ENCODE assay signal across 19 cellular contexts in genomic region chr22:38740754-38741153, GRCh38. TPM values are rescaled to one million over a fixed set of nuclear protein-coding genes. Genes with fewer than 3 reads are reported as not detected.
A peak's percentile ranks its signal among the peaks of the same experiment; 100 is the strongest.
DNase-seq lines count a peak whose midpoint lies in the region; ATAC-seq and TF ChIP-seq lines count a peak whose summit lies in the region.
"Had no signal": no experiment of that assay in that cellular context is flagged by ENCODE, and none has a peak within 500 bp of the region (broad histone marks: within the 10 kb centered on the region; RNA-seq: fewer than 3 reads in every experiment).

No MANE protein-coding gene starts in this region.

- peak overlapping the region; percentile 24 for H3K27ac Mint-ChIP-seq in endothelial cell (ENCODE audit: unreplicated experiment)

- H3K9me3 ChIP-seq in right cardiac atrium (ENCODE audit: control insufficient read depth, low read length) (no peaks in the 10 kb centered on the region), WERI-Rb-1 (ENCODE audit: severe bottlenecking) (no peaks in the 10 kb centered on the region)
- H3K9me3 ChIP-seq: BE2C, right atrium auricular region, thoracic aorta had no signal

- TF ChIP-seq CTCF in WERI-Rb-1 (IDR thresholded peaks at IDR 0.05; ENCODE audit: low read depth, low read length) (peak; percentile 27; the same call in 1 of the 2 replicates), endothelial cell (IDR thresholded peaks at IDR 0.05; ENCODE audit: unreplicated experiment) (no peak)

- H3K4me3 ChIP-seq in right cardiac atrium (ENCODE audit: low read length) = no peak overlapping the region
- H3K4me3 ChIP-seq in WERI-Rb-1 (ENCODE audit: low read depth, low read length) = no peak overlapping the region
- H3K4me3 ChIP-seq: PC-9, right atrium auricular region, thoracic aorta had no signal

- H3K9me3 Mint-ChIP-seq in endothelial cell (ENCODE audit: unreplicated experiment) = no peaks in the 10 kb centered on the region
- H3K9me3 Mint-ChIP-seq: activated naive CD8-positive, alpha-beta T cell treated with anti-CD3 and anti-CD28 coated beads, Interleukin-2, amount 10 ng/mL, durations not matched to agents 7 days and 5 days; central memory CD8-positive, alpha-beta T cell; neural crest cell had no signal

- peaks cover 14% of the 10 kb centered on the region for H3K4me1 Mint-ChIP-seq in endothelial cell (ENCODE audit: unreplicated experiment)
- H3K4me1 Mint-ChIP-seq: neural crest cell had no signal

- H3K27me3 Mint-ChIP-seq in endothelial cell (ENCODE audit: unreplicated experiment) = peaks cover 4% of the 10 kb centered on the region
- H3K27me3 Mint-ChIP-seq: activated naive CD8-positive, alpha-beta T cell treated with anti-CD3 and anti-CD28 coated beads, Interleukin-2, amount 10 ng/mL, durations not matched to agents 7 days and 5 days; central memory CD8-positive, alpha-beta T cell had no signal

- WGBS in right cardiac atrium = 85% methylated on average over 8 of the region's 8 CpGs

- no peaks in the 10 kb centered on the region for H3K4me1 ChIP-seq in right cardiac atrium (ENCODE audit: control insufficient read depth, insufficient read depth, low read length)
- H3K4me1 ChIP-seq: BE2C, right atrium auricular region had no signal

- intact Hi-C loops in right cardiac atrium (cut with DNase I) = no loop called here
- intact Hi-C loops in cardiac septum (cut with DNase I) = no loop called here

- H3K27me3 ChIP-seq in right cardiac atrium (ENCODE audit: control insufficient read depth, insufficient read depth) = no peaks in the 10 kb centered on the region
- no peaks in the 10 kb centered on the region for H3K27me3 ChIP-seq in WERI-Rb-1 (ENCODE audit: insufficient read depth, low read depth, severe bottlenecking)
- H3K27me3 ChIP-seq: BE2C, right atrium auricular region had no signal

- H3K36me3 ChIP-seq in WERI-Rb-1 = peaks cover 96% of the 10 kb centered on the region

- DNase-seq in right cardiac atrium = peak; percentile 7 to 44 (median 25)
- no peak for DNase-seq in cardiac septum (ENCODE audit: low spot score)
- DNase-seq in WERI-Rb-1 = no peak
- no peak for DNase-seq in endothelial cell (ENCODE audit: low spot score)
- no peak for DNase-seq in NCI-H1092 treated with DMSO at 0.1 percent for 48 hours (lab: John Stamatoyannopoulos, UW)
- DNase-seq: activated naive CD8-positive, alpha-beta T cell treated with anti-CD3 and anti-CD28 coated beads, Interleukin-2, amount 10 ng/mL, durations not matched to agents 7 days and 5 days; BE2C; DND-41; Karpas-422; mammary epithelial cell; NCI-H146; NCI-H524 treated with DMSO at 0.1 percent for 48 hours; PC-9 had no signal

- H3K4me3 Mint-ChIP-seq in endothelial cell (ENCODE audit: unreplicated experiment) = no peak overlapping the region
- H3K4me3 Mint-ChIP-seq: activated naive CD8-positive, alpha-beta T cell treated with anti-CD3 and anti-CD28 coated beads, Interleukin-2, amount 10 ng/mL, durations not matched to agents 7 days and 5 days; central memory CD8-positive, alpha-beta T cell; neural crest cell had no signal

- H3K27ac ChIP-seq in right cardiac atrium (ENCODE audit: low read length) (no peak overlapping the region), WERI-Rb-1 (no peak overlapping the region), temporal lobe (ENCODE audit: low read depth, low read length) (peak overlapping the region; percentile 99)
- H3K27ac ChIP-seq: PC-9, right atrium auricular region had no signal

- peaks cover 46% of the 10 kb centered on the region for H3K36me3 Mint-ChIP-seq in endothelial cell (ENCODE audit: low read depth, unreplicated experiment)

- ATAC-seq in right cardiac atrium (no peak), GM21447 (IDR thresholded peaks at IDR 0.05; ENCODE audit: unreplicated experiment) (no peak)

RNA-seq across cellular contexts. Expression of gene SUN2, which starts 15.0 kb away (rescaled TPM):
- total RNA-seq in right cardiac atrium (100 to 1,000 TPM; 103 to 123 (median 116) TPM), cardiac septum (130 TPM), endothelial cell (ENCODE audit: unreplicated experiment) (74.4 TPM), temporal lobe (77.9 TPM)
- 61.7 TPM for polyA plus RNA-seq in right cardiac atrium

RNA-seq across cellular contexts. Expression of gene GTPBP1, which starts 35.0 kb away (rescaled TPM):
- 10 to 100 TPM; 29.1 to 34.5 (median 30.9) TPM for total RNA-seq in right cardiac atrium
- 19.1 TPM for polyA plus RNA-seq in right cardiac atrium
- total RNA-seq in cardiac septum = 34.3 TPM
- total RNA-seq in endothelial cell (ENCODE audit: unreplicated experiment) = 44.5 TPM
- total RNA-seq in temporal lobe = 28.5 TPM

RNA-seq across cellular contexts. Expression of gene JOSD1, which starts 40.0 kb away (rescaled TPM):
- total RNA-seq in right cardiac atrium (10 to 100 TPM; 21.4 to 28.6 (median 22.5) TPM), cardiac septum (24.0 TPM), endothelial cell (ENCODE audit: unreplicated experiment) (49.6 TPM), temporal lobe (44.5 TPM)
- 14.3 TPM for polyA plus RNA-seq in right cardiac atrium

RNA-seq across cellular contexts. Expression of gene DNAL4, which starts 53.2 kb away (rescaled TPM):
- total RNA-seq in right cardiac atrium (10 to 100 TPM; 10.7 to 13.7 (median 12.7) TPM), cardiac septum (8.1 TPM), endothelial cell (ENCODE audit: unreplicated experiment) (20.2 TPM), temporal lobe (17.7 TPM)
- polyA plus RNA-seq in right cardiac atrium = 14.7 TPM

RNA-seq across cellular contexts. Expression of gene TOMM22, which starts 59.0 kb away (rescaled TPM):
- total RNA-seq in right cardiac atrium = 10 to 100 TPM; 57.8 to 67.3 (median 59.9) TPM
- 41.0 TPM for polyA plus RNA-seq in right cardiac atrium
- 55.7 TPM for total RNA-seq in cardiac septum
- total RNA-seq in endothelial cell (ENCODE audit: unreplicated experiment) = 108 TPM
- 31.0 TPM for total RNA-seq in temporal lobe

Comparison
In these comparisons a context has a peak if more than half of its experiments do, and no peak if none do; other contexts are left out.
1. DNase-seq: peak in right cardiac atrium (3 of 3); none in cardiac septum (single experiment), WERI-Rb-1 (single experiment), endothelial cell (single experiment) and NCI-H1092 treated with DMSO at 0.1 percent for 48 hours (single experiment).